13 cellular contexts compared by ENCODE assay signal in the genomic region with DNA sequence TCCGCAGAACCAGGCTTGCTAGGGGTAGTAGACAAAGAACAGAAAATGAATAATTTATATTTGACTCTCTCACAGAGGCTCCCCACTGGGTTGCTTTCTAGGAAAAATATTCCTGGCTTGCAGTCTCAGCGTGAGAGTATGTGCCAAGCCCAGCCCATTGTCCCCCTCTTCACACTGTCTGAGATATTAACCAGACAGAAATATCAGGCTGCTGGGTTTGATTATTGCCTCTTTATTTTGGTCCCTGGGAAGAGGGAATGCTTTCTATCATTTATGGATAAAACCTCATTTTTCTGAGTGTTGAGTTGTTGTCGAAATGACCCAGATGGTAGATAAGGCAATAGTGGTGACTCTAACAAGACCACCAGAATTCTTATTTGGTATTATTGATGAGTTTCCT.
"Had no signal": no experiment of that assay in that cellular context is flagged by ENCODE, and none has a peak within 500 bp of the region (broad histone marks: within the 10 kb centered on the region; RNA-seq: fewer than 3 reads in every experiment).

No MANE protein-coding gene starts in this region.

- H3K4me1 Mint-ChIP-seq: activated T-helper 17 cell treated with anti-CD3 and anti-CD28 coated beads, Interleukin-2, amount 50 U/mL, for 72 hours; nephron progenitor cell had no signal

- H3K4me3 ChIP-seq: body of pancreas, ovary, testis had no signal

- H3K36me3 ChIP-seq: ovary had no signal

- H3K36me3 Mint-ChIP-seq: memory B cell had no signal

- H3K27me3 ChIP-seq: body of pancreas, ovary, testis had no signal

- H3K27ac ChIP-seq: body of pancreas, ovary, testis had no signal

- H3K9me3 Mint-ChIP-seq: activated naive CD4-positive, alpha-beta T cell treated with anti-CD3 and anti-CD28 coated beads for 36 hours; activated T-helper 17 cell treated with anti-CD3 and anti-CD28 coated beads, Interleukin-2, amount 50 U/mL, for 72 hours; memory B cell; nephron progenitor cell; stimulated activated naive CD8-positive, alpha-beta T cell treated with anti-CD3 and anti-CD28 coated beads, Interleukin-15, Interleukin-2, amounts not matched to agents 100 ng/mL and 50 ng/mL, for 24 hours had no signal

- H3K27ac Mint-ChIP-seq: activated naive CD4-positive, alpha-beta T cell treated with anti-CD3 and anti-CD28 coated beads for 36 hours; activated T-helper 17 cell treated with anti-CD3 and anti-CD28 coated beads, Interleukin-2, amount 50 U/mL, for 72 hours; memory B cell; stimulated activated naive CD8-positive, alpha-beta T cell treated with anti-CD3 and anti-CD28 coated beads, Interleukin-15, Interleukin-2, amounts not matched to agents 100 ng/mL and 50 ng/mL, for 24 hours had no signal

- H3K27me3 Mint-ChIP-seq: activated T-helper 17 cell treated with anti-CD3 and anti-CD28 coated beads, Interleukin-2, amount 50 U/mL, for 72 hours; memory B cell; stimulated activated naive CD8-positive, alpha-beta T cell treated with anti-CD3 and anti-CD28 coated beads, Interleukin-15, Interleukin-2, amounts not matched to agents 100 ng/mL and 50 ng/mL, for 24 hours had no signal

- H3K4me3 Mint-ChIP-seq: activated naive CD4-positive, alpha-beta T cell treated with anti-CD3 and anti-CD28 coated beads for 36 hours; activated T-helper 17 cell treated with anti-CD3 and anti-CD28 coated beads, Interleukin-2, amount 50 U/mL, for 72 hours; memory B cell; nephron progenitor cell; stimulated activated naive CD8-positive, alpha-beta T cell treated with anti-CD3 and anti-CD28 coated beads, Interleukin-15, Interleukin-2, amounts not matched to agents 100 ng/mL and 50 ng/mL, for 24 hours had no signal

- DNase-seq: activated CD4-positive, alpha-beta T cell treated with anti-CD3 and anti-CD28 coated beads, Interleukin-2, amount 50 U/mL, for 1 hour; activated naive CD4-positive, alpha-beta T cell treated with anti-CD3 and anti-CD28 coated beads for 36 hours; activated T-cell treated with anti-CD3 and anti-CD28 coated beads for 4 hours; body of pancreas; nephron progenitor cell; ovary; stimulated activated CD4-positive, alpha-beta T cell treated with anti-CD3 and anti-CD28 coated beads, Interleukin-4, amount 100 ng/mL, for 1 hour; stimulated activated CD8-positive, alpha-beta memory T cell treated with anti-CD3 and anti-CD28 coated beads, Interleukin-4, amount 100 ng/mL, for 48 hours; testis had no signal

- ATAC-seq: activated T-helper 17 cell treated with anti-CD3 and anti-CD28 coated beads, Interleukin-2, amount 50 U/mL, for 72 hours; body of pancreas; left lobe of liver had no signal
